In the genomic region with DNA sequence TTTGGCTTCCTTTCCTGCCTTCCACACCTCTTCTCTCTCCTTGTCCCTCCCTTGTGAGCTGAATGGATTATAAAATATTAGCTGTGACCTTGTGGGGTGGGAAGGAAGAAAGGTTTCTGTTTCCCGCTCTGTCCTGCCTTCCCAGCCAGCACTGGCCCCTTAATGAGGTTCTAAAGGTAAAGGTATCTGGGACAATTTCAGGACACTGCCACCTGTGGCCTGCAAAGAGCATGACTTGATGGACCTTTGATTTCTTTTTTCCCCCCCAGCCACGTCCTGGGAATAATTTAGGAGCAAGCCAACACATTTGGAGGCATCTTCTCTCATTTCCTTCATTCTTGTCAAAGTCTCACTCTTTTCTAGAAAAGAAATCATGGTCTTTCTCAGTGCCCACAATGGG, we compare ENCODE assay signal across 13 cellular contexts.
DNase-seq lines count a peak whose midpoint lies in the region; ATAC-seq and TF ChIP-seq lines count a peak whose summit lies in the region.
"Had no signal": no experiment of that assay in that cellular context is flagged by ENCODE, and none has a peak within 500 bp of the region (broad histone marks: within the 10 kb centered on the region; RNA-seq: fewer than 3 reads in every experiment).

No MANE protein-coding gene starts in this region.

- no peak for DNase-seq in DND-41
- DNase-seq in endodermal cell = peak; percentile 58
- no peak for DNase-seq in right lobe of liver
- no peak for DNase-seq in AG08396 (ENCODE audit: low spot score)
- no peak for DNase-seq in stimulated activated naive B cell treated with anti-CD40 and anti-IgM and Interleukin-4, amounts not matched to agents 10 μg/mL and 1 μg/mL and 100 μg/mL, for 72 hours
- no peak for DNase-seq in thyroid gland
- no peak for DNase-seq in HuH-7 (ENCODE audit: low spot score)
- DNase-seq: activated effector memory CD4-positive, alpha-beta T cell treated with anti-CD3 and anti-CD28 coated beads, Interleukin-2, amount 50 U/mL, for 16 hours; dermis blood vessel endothelial cell; naive B cell; NCI-H1694; psoas muscle had no signal

- no peak overlapping the region for H3K4me3 Mint-ChIP-seq in endodermal cell
- no peak overlapping the region for H3K4me3 Mint-ChIP-seq in stimulated activated naive B cell treated with anti-CD40 and anti-IgM and Interleukin-4, amounts not matched to agents 10 μg/mL and 1 μg/mL and 100 μg/mL, for 72 hours
- H3K4me3 Mint-ChIP-seq: naive B cell had no signal

- H4K20me1 ChIP-seq in DND-41 (ENCODE audit: insufficient read depth, low read length) = no peaks in the 10 kb centered on the region
- no peaks in the 10 kb centered on the region for H4K20me1 ChIP-seq in OCI-LY3 (ENCODE audit: insufficient read depth, low read length)

- intact Hi-C loops in right lobe of liver (cut with DNase I) = no loop called here
- intact Hi-C loops in thyroid gland (cut with DNase I) = no loop called here

- ATAC-seq in DND-41 (ENCODE audit: insufficient read depth, low read depth) (no peak), right lobe of liver (peak in 2 of 4 donors; percentile 38 to 46)
- ATAC-seq in stimulated activated naive B cell treated with anti-CD40 and anti-IgM and Interleukin-4, amounts not matched to agents 10 μg/mL and 1 μg/mL and 100 μg/mL, for 72 hours (replicated peaks) = no peak
- ATAC-seq: psoas muscle had no signal

- H2AFZ ChIP-seq in DND-41 (ENCODE audit: low read depth, low read length) (no peak overlapping the region), OCI-LY3 (ENCODE audit: low read depth, low read length) (no peak overlapping the region)

- H3K4me1 ChIP-seq in DND-41 (ENCODE audit: insufficient read depth, low read length) (no peaks in the 10 kb centered on the region), OCI-LY3 (ENCODE audit: low read length) (peaks cover 10% of the 10 kb centered on the region), endodermal cell (ENCODE audit: control insufficient read depth, insufficient read depth, low read length) (peaks cover 29% of the 10 kb centered on the region), right lobe of liver (no peaks in the 10 kb centered on the region), thyroid gland (no peaks in the 10 kb centered on the region)

- H3K27me3 Mint-ChIP-seq in endodermal cell (ENCODE audit: insufficient read depth) = no peaks in the 10 kb centered on the region
- no peaks in the 10 kb centered on the region for H3K27me3 Mint-ChIP-seq in stimulated activated naive B cell treated with anti-CD40 and anti-IgM and Interleukin-4, amounts not matched to agents 10 μg/mL and 1 μg/mL and 100 μg/mL, for 72 hours
- H3K27me3 Mint-ChIP-seq: naive B cell had no signal

- H3K4me3 ChIP-seq in DND-41 (ENCODE audit: low read depth in 1 of 2, low read length in 2 of 2) (no peak overlapping the region), OCI-LY3 (ENCODE audit: low read length) (no peak overlapping the region), endodermal cell (ENCODE audit: low read length) (no peak overlapping the region), right lobe of liver (no peak overlapping the region), thyroid gland (replicated peaks in 1 of 3) (no peak overlapping the region)
- H3K4me3 ChIP-seq: psoas muscle had no signal

- H3K27me3 ChIP-seq in DND-41 (ENCODE audit: insufficient read depth, low read length, poor library complexity) = no peaks in the 10 kb centered on the region
- H3K27me3 ChIP-seq in OCI-LY3 (ENCODE audit: low read depth, low read length) = no peaks in the 10 kb centered on the region
- no peaks in the 10 kb centered on the region for H3K27me3 ChIP-seq in endodermal cell (ENCODE audit: control insufficient read depth, insufficient read depth, low read length, poor library complexity, severe bottlenecking)
- H3K27me3 ChIP-seq in right lobe of liver = no peaks in the 10 kb centered on the region
- no peaks in the 10 kb centered on the region for H3K27me3 ChIP-seq in thyroid gland

- H3K9me3 ChIP-seq in DND-41 (ENCODE audit: insufficient read depth, low read length, severe bottlenecking) (no peaks in the 10 kb centered on the region), OCI-LY3 (ENCODE audit: insufficient read depth, low read length) (no peaks in the 10 kb centered on the region), endodermal cell (ENCODE audit: control insufficient read depth, low read length) (peaks cover 14% of the 10 kb centered on the region), right lobe of liver (no peaks in the 10 kb centered on the region), thyroid gland (no peaks in the 10 kb centered on the region)
- H3K9me3 ChIP-seq: psoas muscle had no signal

- TF ChIP-seq POLR2A in right lobe of liver (IDR thresholded peaks at IDR 0.05) (no peak), thyroid gland (IDR thresholded peaks at IDR 0.05) (no peak)

- no peak overlapping the region for H3K27ac ChIP-seq in DND-41 (ENCODE audit: low read length)
- no peak overlapping the region for H3K27ac ChIP-seq in OCI-LY3 (ENCODE audit: low read length)
- H3K27ac ChIP-seq in endodermal cell (ENCODE audit: low read depth, low read length) = no peak overlapping the region
- H3K27ac ChIP-seq in right lobe of liver = no peak overlapping the region
- no peak overlapping the region for H3K27ac ChIP-seq in thyroid gland
- H3K27ac ChIP-seq: psoas muscle had no signal

- peaks cover 16% of the 10 kb centered on the region for H3K9me3 Mint-ChIP-seq in endodermal cell
- peaks cover 0 to 2% of the 10 kb centered on the region in 2 donors for H3K9me3 Mint-ChIP-seq in stimulated activated naive B cell treated with anti-CD40 and anti-IgM and Interleukin-4, amounts not matched to agents 10 μg/mL and 1 μg/mL and 100 μg/mL, for 72 hours
- H3K9me3 Mint-ChIP-seq: naive B cell had no signal

- WGBS in endodermal cell (ENCODE audit: insufficient coverage in 1 of 2, insufficient read length in 1 of 2), 2 experiments = 78 to 83% methylated on average over 1 to 2 of the region's 2 CpGs
- 79% methylated on average over 2 of the region's 2 CpGs for WGBS in right lobe of liver (ENCODE audit: insufficient coverage, low coverage, low lambda C conversion rate, missing lambda C conversion rate)
- 95 to 100% methylated on average over 2 of the region's 2 CpGs for WGBS in thyroid gland, 2 donors

- H3K36me3 Mint-ChIP-seq in endodermal cell (ENCODE audit: low read depth) = peaks cover 2% of the 10 kb centered on the region
- peaks cover 33 to 43% of the 10 kb centered on the region in 2 donors for H3K36me3 Mint-ChIP-seq in stimulated activated naive B cell treated with anti-CD40 and anti-IgM and Interleukin-4, amounts not matched to agents 10 μg/mL and 1 μg/mL and 100 μg/mL, for 72 hours

- no peak overlapping the region for H3K9ac ChIP-seq in DND-41 (ENCODE audit: low read depth, low read length)
- H3K9ac ChIP-seq in OCI-LY3 (ENCODE audit: low read length) = no peak overlapping the region
- no peak overlapping the region for H3K9ac ChIP-seq in endodermal cell (ENCODE audit: extremely low read depth, low read length, poor library complexity, severe bottlenecking)

- no peak overlapping the region for H3K27ac Mint-ChIP-seq in endodermal cell
- no peak overlapping the region for H3K27ac Mint-ChIP-seq in stimulated activated naive B cell treated with anti-CD40 and anti-IgM and Interleukin-4, amounts not matched to agents 10 μg/mL and 1 μg/mL and 100 μg/mL, for 72 hours

- TF ChIP-seq CTCF in DND-41 (IDR thresholded peaks at IDR 0.05; ENCODE audit: borderline replicate concordance, extremely low read depth, low read length, poor library complexity, severe bottlenecking) = peak; percentile 15
- TF ChIP-seq CTCF in OCI-LY3 (IDR thresholded peaks at IDR 0.05; ENCODE audit: low read depth, low read length) = peak; percentile 24; the same call in 1 of the 2 replicates
- TF ChIP-seq CTCF in endodermal cell (conservative IDR thresholded peaks at IDR 0.05) = peak; percentile 72
- peak in 3 of 4 donors; percentile 13 to 32 (median 25) for TF ChIP-seq CTCF in right lobe of liver (IDR thresholded peaks at IDR 0.05)
- TF ChIP-seq CTCF in thyroid gland (IDR thresholded peaks at IDR 0.05) = no peak

- no peaks in the 10 kb centered on the region for H3K79me2 ChIP-seq in DND-41 (ENCODE audit: insufficient read depth, low read length)
- no peaks in the 10 kb centered on the region for H3K79me2 ChIP-seq in OCI-LY3 (ENCODE audit: low read length)

- H3K4me2 ChIP-seq in DND-41 (ENCODE audit: insufficient read depth, low read length) (no peak overlapping the region), OCI-LY3 (ENCODE audit: low read length) (no peak overlapping the region)

- H3K4me1 Mint-ChIP-seq in endodermal cell = peaks cover 38% of the 10 kb centered on the region
- peaks cover 3 to 15% of the 10 kb centered on the region in 2 donors for H3K4me1 Mint-ChIP-seq in stimulated activated naive B cell treated with anti-CD40 and anti-IgM and Interleukin-4, amounts not matched to agents 10 μg/mL and 1 μg/mL and 100 μg/mL, for 72 hours

- H3K36me3 ChIP-seq in DND-41 (ENCODE audit: insufficient read depth, low read length) = peaks cover 4% of the 10 kb centered on the region; the same call in 1 of the 2 replicates
- H3K36me3 ChIP-seq in OCI-LY3 (replicated peaks; ENCODE audit: low read depth, low read length) = no peaks in the 10 kb centered on the region
- no peaks in the 10 kb centered on the region for H3K36me3 ChIP-seq in endodermal cell (ENCODE audit: control insufficient read depth, insufficient read depth, low read length)
- H3K36me3 ChIP-seq in right lobe of liver = no peaks in the 10 kb centered on the region
- H3K36me3 ChIP-seq in thyroid gland = no peaks in the 10 kb centered on the region

Comparison
In these comparisons a context has a peak if more than half of its experiments do, and no peak if none do; other contexts are left out.
1. CTCF ChIP-seq: peak in DND-41 (single experiment), OCI-LY3 (single experiment), endodermal cell (single experiment) and right lobe of liver (3 of 4); none in thyroid gland (0 of 6).